25 cellular contexts compared by ENCODE assay signal in genomic region chr13:107413005-107413404, GRCh38.
"Had no signal": no experiment of that assay in that cellular context is flagged by ENCODE, and none has a peak within 500 bp of the region (broad histone marks: within the 10 kb centered on the region; RNA-seq: fewer than 3 reads in every experiment).

No MANE protein-coding gene starts in this region.

- H3K27ac ChIP-seq: colonic mucosa, epithelial cell of prostate, esophagus squamous epithelium, gastrocnemius medialis, heart right ventricle, left lung, lower lobe of right lung had no signal

- H3K27me3 ChIP-seq: colonic mucosa, esophagus squamous epithelium, gastrocnemius medialis, heart right ventricle, left lung had no signal

- ATAC-seq: effector memory CD8-positive, alpha-beta T cell; esophagus mucosa; gastrocnemius medialis; heart right ventricle; left cardiac atrium; left lung; left ventricle myocardium superior; lower lobe of right lung; mucosa of descending colon had no signal

- H3K4me1 ChIP-seq: colonic mucosa, esophagus squamous epithelium, gastrocnemius medialis, heart right ventricle, left lung, lower lobe of right lung had no signal

- DNase-seq: colonic mucosa; cortex of kidney; effector CD8-positive, alpha-beta T cell; effector memory CD8-positive, alpha-beta T cell; endodermal cell; erythroblast; esophagus squamous epithelium; foreskin fibroblast; foreskin melanocyte; gastrocnemius medialis; glutamatergic neuron; head of caudate nucleus; heart right ventricle; hippocampal formation; left cardiac atrium; left lung; left ventricle myocardium superior; lower lobe of right lung; mesenchymal stem cell; mucosa of descending colon had no signal

- H3K9me3 ChIP-seq: colonic mucosa, gastrocnemius medialis, left lung, lower lobe of right lung, mucosa of descending colon had no signal

- H3K36me3 ChIP-seq: colonic mucosa, esophagus squamous epithelium, gastrocnemius medialis, heart right ventricle, left lung, lower lobe of right lung had no signal

- FAIRE-seq: endometrium, islet of Langerhans, keratinocyte had no signal

- H3K4me3 ChIP-seq: colonic mucosa, esophagus squamous epithelium, gastrocnemius medialis, heart right ventricle, left lung, lower lobe of right lung, mucosa of descending colon had no signal
